ENCODE assay signal across 10 cellular contexts in genomic region chr11:96015911-96016565, GRCh38.
DNase-seq lines count a peak whose midpoint lies in the region; ATAC-seq and TF ChIP-seq lines count a peak whose summit lies in the region.
"Had no signal": no experiment of that assay in that cellular context is flagged by ENCODE, and none has a peak within 500 bp of the region (broad histone marks: within the 10 kb centered on the region; RNA-seq: fewer than 3 reads in every experiment).

No MANE protein-coding gene starts in this region.

- TF ChIP-seq CTCF in WERI-Rb-1 (IDR thresholded peaks at IDR 0.05; ENCODE audit: low read depth, low read length) = no peak

- no peaks in the 10 kb centered on the region for H3K9me3 ChIP-seq in WERI-Rb-1 (ENCODE audit: severe bottlenecking)
- H3K9me3 ChIP-seq in effector memory CD4-positive, alpha-beta T cell (ENCODE audit: control insufficient read depth, low read length) = no peaks in the 10 kb centered on the region

- H3K4me1 ChIP-seq in effector memory CD4-positive, alpha-beta T cell (ENCODE audit: control insufficient read depth, insufficient read depth, low read length, poor library complexity, severe bottlenecking) = peaks cover 44% of the 10 kb centered on the region

- H3K4me3 ChIP-seq in WERI-Rb-1 (ENCODE audit: low read depth, low read length) = no peak overlapping the region
- H3K4me3 ChIP-seq in effector memory CD4-positive, alpha-beta T cell (ENCODE audit: insufficient read depth, low read depth, low read length, poor library complexity, severe bottlenecking) = no peak overlapping the region

- no peaks in the 10 kb centered on the region for H3K27me3 ChIP-seq in WERI-Rb-1 (ENCODE audit: insufficient read depth, low read depth, severe bottlenecking)
- H3K27me3 ChIP-seq in effector memory CD4-positive, alpha-beta T cell (replicated peaks; ENCODE audit: control insufficient read depth, insufficient read depth, low read length, poor library complexity, severe bottlenecking) = no peaks in the 10 kb centered on the region

- H3K27ac ChIP-seq in WERI-Rb-1 = peak overlapping the region; percentile 61
- peak overlapping the region; percentile 48 for H3K27ac ChIP-seq in effector memory CD4-positive, alpha-beta T cell (ENCODE audit: insufficient read depth, low read length, poor library complexity, severe bottlenecking)

- ATAC-seq in stimulated activated naive CD8-positive, alpha-beta T cell treated with anti-CD3 and anti-CD28 coated beads, Interleukin-15, Interleukin-2, amounts not matched to agents 100 U/mL and 50 U/mL, for 24 hours = peak; percentile 58
- ATAC-seq in HG02571 (IDR thresholded peaks at IDR 0.05; ENCODE audit: unreplicated experiment) (no peak), GM18502 (IDR thresholded peaks at IDR 0.05; ENCODE audit: poor library complexity, unreplicated experiment) (no peak)

- peaks cover 8% of the 10 kb centered on the region; the same call in 1 of the 2 replicates for H3K36me3 ChIP-seq in WERI-Rb-1
- no peaks in the 10 kb centered on the region for H3K36me3 ChIP-seq in effector memory CD4-positive, alpha-beta T cell (ENCODE audit: control insufficient read depth, insufficient read depth, low read length)

- peak; percentile 18 for DNase-seq in activated naive CD4-positive, alpha-beta T cell treated with Interleukin-2 at 50 U/mL for 16 hours
- DNase-seq in activated naive CD4-positive, alpha-beta T cell (lab: John Stamatoyannopoulos, UW) = no peak
- peak; percentile 52 for DNase-seq in WERI-Rb-1
- DNase-seq in effector memory CD4-positive, alpha-beta T cell = peak in 2 of 3 donors; percentile 12 to 37
- DNase-seq in stimulated activated naive CD8-positive, alpha-beta T cell treated with anti-CD3 and anti-CD28 coated beads, Interleukin-15, Interleukin-2, amounts not matched to agents 100 U/mL and 50 U/mL, for 24 hours = peak; percentile 26
- no peak for DNase-seq in cerebellar nuclear complex (lab: John Stamatoyannopoulos, UW)
- DNase-seq: glutamatergic neuron, NCI-H2029 treated with DMSO at 0.1 percent for 48 hours had no signal

Comparison
In these comparisons a context has a peak if more than half of its experiments do, and no peak if none do; other contexts are left out.
1. DNase-seq: peak in activated naive CD4-positive, alpha-beta T cell treated with Interleukin-2 at 50 U/mL for 16 hours (single experiment), WERI-Rb-1 (single experiment), effector memory CD4-positive, alpha-beta T cell (2 of 3) and stimulated activated naive CD8-positive, alpha-beta T cell treated with anti-CD3 and anti-CD28 coated beads, Interleukin-15, Interleukin-2, amounts not matched to agents 100 U/mL and 50 U/mL, for 24 hours (single experiment); none in activated naive CD4-positive, alpha-beta T cell (0 of 4) and cerebellar nuclear complex (0 of 2).